In genomic region chr6:114096553-114097172, GRCh38 we compare ENCODE assay signal across 8 cellular contexts.
DNase-seq lines count a peak whose midpoint lies in the region; ATAC-seq, FAIRE-seq and TF ChIP-seq lines count a peak whose summit lies in the region.
"Had no signal": no experiment of that assay in that cellular context is flagged by ENCODE, and none has a peak within 500 bp of the region (broad histone marks: within the 10 kb centered on the region; RNA-seq: fewer than 3 reads in every experiment).

No MANE protein-coding gene starts in this region.

- peak; percentile 70 for DNase-seq in DMS53 (lab: John Stamatoyannopoulos, UW)
- no peak for DNase-seq in GM19239 (ENCODE audit: insufficient read length, low spot score)
- peak; percentile 44 for DNase-seq in M059J (ENCODE audit: low read depth)
- DNase-seq in iPS-NIHi11 (ENCODE audit: low spot score): peak; percentile 32
- DNase-seq in upper lobe of right lung: no peak
- no peak for DNase-seq in ecto neural progenitor cell (ENCODE audit: low spot score)

- no peaks in the 10 kb centered on the region for H3K4me1 ChIP-seq in upper lobe of right lung

- H3K27ac ChIP-seq in upper lobe of right lung: no peak overlapping the region
- H3K27ac ChIP-seq: skin epidermis had no signal

- peak; percentile 42 for FAIRE-seq in GM19239 (lab: Jason Lieb, UNC)
- peak; percentile 20 for FAIRE-seq in TTC549 (lab: Jason Lieb, UNC)

- peak; percentile 59 for ATAC-seq in upper lobe of right lung

- H3K27me3 ChIP-seq in upper lobe of right lung: peaks cover 4% of the 10 kb centered on the region

- no peak overlapping the region for H3K4me3 ChIP-seq in upper lobe of right lung
- H3K4me3 ChIP-seq: skin epidermis had no signal

- H3K9me3 ChIP-seq in upper lobe of right lung: no peaks in the 10 kb centered on the region

- intact Hi-C loops in upper lobe of right lung (cut with DNase I): no loop called here

- no peaks in the 10 kb centered on the region for H3K36me3 ChIP-seq in upper lobe of right lung

- TF ChIP-seq CTCF in upper lobe of right lung (IDR thresholded peaks at IDR 0.05): peak; percentile 82

Comparison
In these comparisons a context has a peak if more than half of its experiments do, and no peak if none do; other contexts are left out.
1. DNase-seq: peak in DMS53 (single experiment), M059J (single experiment) and iPS-NIHi11 (single experiment); none in GM19239 (single experiment), upper lobe of right lung (single experiment) and ecto neural progenitor cell (single experiment).